17 cellular contexts compared by ENCODE assay signal in genomic region chr2:118006861-118007260, GRCh38.
"Had no signal": no experiment of that assay in that cellular context is flagged by ENCODE, and none has a peak within 500 bp of the region (broad histone marks: within the 10 kb centered on the region; RNA-seq: fewer than 3 reads in every experiment).

No MANE protein-coding gene starts in this region.

- H3K27ac Mint-ChIP-seq: nephron progenitor cell had no signal

- H3K9ac ChIP-seq: parathyroid adenoma had no signal

- H3K9me3 ChIP-seq: esophagus squamous epithelium, gastroesophageal sphincter, prostate gland, right lobe of liver had no signal

- H3K36me3 ChIP-seq: prostate gland had no signal

- H2AFZ ChIP-seq: hepatocyte, parathyroid adenoma had no signal

- H3K9me3 Mint-ChIP-seq: dendritic cell treated with granulocyte-macrophage colony-stimulating factor and Interleukin-4, amounts not matched to agents 40 ng/mL and 50 ng/mL, for 4 days; naive thymus-derived CD4-positive, alpha-beta T cell; nephron progenitor cell; stimulated activated memory B cell treated with anti-CD40 and anti-IgM and Interleukin-4, amounts not matched to agents 10 μg/mL and 1 μg/mL and 100 μg/mL, for 72 hours had no signal

- ATAC-seq: gastroesophageal sphincter; left colon; naive thymus-derived CD4-positive, alpha-beta T cell; right lobe of liver; stimulated activated memory B cell treated with anti-CD40 and anti-IgM and Interleukin-4, amounts not matched to agents 10 μg/mL and 1 μg/mL and 100 μg/mL, for 72 hours had no signal

- H3K4me2 ChIP-seq: hepatocyte had no signal

- H3K27me3 ChIP-seq: esophagus squamous epithelium, gastroesophageal sphincter, hepatocyte, right lobe of liver had no signal

- H3K27me3 Mint-ChIP-seq: dendritic cell treated with granulocyte-macrophage colony-stimulating factor and Interleukin-4, amounts not matched to agents 40 ng/mL and 50 ng/mL, for 4 days; naive thymus-derived CD4-positive, alpha-beta T cell; stimulated activated memory B cell treated with anti-CD40 and anti-IgM and Interleukin-4, amounts not matched to agents 10 μg/mL and 1 μg/mL and 100 μg/mL, for 72 hours had no signal

- DNase-seq: esophagus squamous epithelium; foreskin fibroblast; glutamatergic neuron; kidney; left colon; naive thymus-derived CD4-positive, alpha-beta T cell; nephron progenitor cell; right lobe of liver; stimulated activated CD4-positive, alpha-beta T cell treated with anti-CD3 and anti-CD28 coated beads, Interleukin-4, amount 100 ng/mL, for 1 hour; stimulated activated CD8-positive, alpha-beta memory T cell treated with anti-CD3 and anti-CD28 coated beads, Interleukin-4, amount 100 ng/mL, for 48 hours; trophoblast cell had no signal

- H3K4me3 Mint-ChIP-seq: dendritic cell treated with granulocyte-macrophage colony-stimulating factor and Interleukin-4, amounts not matched to agents 40 ng/mL and 50 ng/mL, for 4 days; naive thymus-derived CD4-positive, alpha-beta T cell; nephron progenitor cell; stimulated activated memory B cell treated with anti-CD40 and anti-IgM and Interleukin-4, amounts not matched to agents 10 μg/mL and 1 μg/mL and 100 μg/mL, for 72 hours had no signal

- H3K27ac ChIP-seq: esophagus squamous epithelium, gastroesophageal sphincter, hepatocyte, parathyroid adenoma, prostate gland, right lobe of liver had no signal

- H3K4me3 ChIP-seq: esophagus squamous epithelium, gastroesophageal sphincter, hepatocyte, prostate gland, right lobe of liver had no signal
